Comparison of ENCODE assay signal across 2 cellular contexts in genomic region chr2:42196070-42196402, GRCh38.
A peak's percentile ranks its signal among the peaks of the same experiment; 100 is the strongest.
TF ChIP-seq lines count a peak whose summit lies in the region.

No MANE protein-coding gene starts in this region.

TF ChIP-seq in HEK293T, 16 proteins besides CTCF, POLR2A, EP300 and RAD21:
- TF ChIP-seq PKNOX1 (IDR thresholded peaks at IDR 0.05) (peak; percentile 12; the same call in 1 of the 2 replicates), CTBP1 (IDR thresholded peaks at IDR 0.05; ENCODE audit: borderline replicate concordance) (no peak), ELF4 (IDR thresholded peaks at IDR 0.05) (no peak)

TF ChIP-seq in K562, 482 proteins besides CTCF, POLR2A, EP300 and RAD21:
- TF ChIP-seq CREB1 (IDR thresholded peaks at IDR 0.05): no peak
- no peak for TF ChIP-seq CREB1 (CRISPR knock-in tag; IDR thresholded peaks at IDR 0.05)
- peak; percentile 96 for TF ChIP-seq DACH1 (IDR thresholded peaks at IDR 0.05; ENCODE audit: partially characterized antibody)
- TF ChIP-seq ZNF224 (CRISPR knock-in tag; IDR thresholded peaks at IDR 0.05): 0 out of 2 replicates have a peak, but pooled peaks have one; percentile 35
- TF ChIP-seq NUFIP1 (IDR thresholded peaks at IDR 0.05; ENCODE audit: partially characterized antibody): no peak
- TF ChIP-seq ZNF592 (IDR thresholded peaks at IDR 0.05): no peak
- TF ChIP-seq ZNF232 (CRISPR knock-in tag; IDR thresholded peaks at IDR 0.05): 0 out of 2 replicates have a peak, but pooled peaks have one; percentile 64
- no peak for TF ChIP-seq ATF3 (IDR thresholded peaks at IDR 0.05)
- TF ChIP-seq ATF3 (CRISPR knock-in tag; conservative IDR thresholded peaks at IDR 0.05): peak; percentile 22; the same call in 1 of the 2 replicates
- no peak for TF ChIP-seq NCOR1 (IDR thresholded peaks at IDR 0.05)
- TF ChIP-seq MCM7 (IDR thresholded peaks at IDR 0.05): peak in 1 of 2 experiments; percentile 85; a peak in 1 of 4 replicates
- TF ChIP-seq PKNOX1 (IDR thresholded peaks at IDR 0.05): peak; percentile 89
- no peak for TF ChIP-seq ETS1 (conservative IDR thresholded peaks at IDR 0.05; ENCODE audit: control insufficient read depth, low read depth, low read length)
- no peak for TF ChIP-seq COPS2 (conservative IDR thresholded peaks at IDR 0.05)
